Comparison of ENCODE assay signal across 1 cellular context in genomic region chr20:4811661-4812181, GRCh38.
TF ChIP-seq lines count a peak whose summit lies in the region.

No MANE protein-coding gene starts in this region.

TF ChIP-seq in SK-N-SH, 30 proteins besides CTCF, POLR2A, EP300 and RAD21 (continued from another document):
- TF ChIP-seq GABPA (IDR thresholded peaks at IDR 0.05; ENCODE audit: low read depth): no peak
- no peak for TF ChIP-seq GATA2 (CRISPR knock-in tag; IDR thresholded peaks at IDR 0.05)
- TF ChIP-seq TAF1 (IDR thresholded peaks at IDR 0.05; ENCODE audit: borderline replicate concordance, low read depth, low read length): no peak
- TF ChIP-seq RFX5 (IDR thresholded peaks at IDR 0.05; ENCODE audit: low read length): no peak
- no peak for TF ChIP-seq MEF2A (IDR thresholded peaks at IDR 0.05; ENCODE audit: borderline replicate concordance, low read depth)
- TF ChIP-seq TEAD4 (IDR thresholded peaks at IDR 0.05; ENCODE audit: borderline replicate concordance, insufficient read depth): no peak
- TF ChIP-seq SIN3A (IDR thresholded peaks at IDR 0.05; ENCODE audit: borderline replicate concordance, low read depth, low read length): no peak
- TF ChIP-seq MAX (IDR thresholded peaks at IDR 0.05; ENCODE audit: low read depth): no peak
- TF ChIP-seq MXI1 (IDR thresholded peaks at IDR 0.05; ENCODE audit: low read depth, low read length): no peak
- TF ChIP-seq FOXM1 (IDR thresholded peaks at IDR 0.05; ENCODE audit: low read depth): no peak
- no peak for TF ChIP-seq TCF12 (IDR thresholded peaks at IDR 0.05)
- no peak for TF ChIP-seq IRF3 (IDR thresholded peaks at IDR 0.05; ENCODE audit: low read depth, low read length)
